ENCODE assay signal across 25 cellular contexts in genomic region chr15:42640103-42640502, GRCh38.
"Had no signal": no experiment of that assay in that cellular context is flagged by ENCODE, and none has a peak within 500 bp of the region (broad histone marks: within the 10 kb centered on the region; RNA-seq: fewer than 3 reads in every experiment).

No MANE protein-coding gene starts in this region.

- H3K4me3 ChIP-seq: adrenal gland, SJCRH30, SK-N-MC had no signal

- DNase-seq: activated CD4-positive, alpha-beta T cell treated with anti-CD3 and anti-CD28 coated beads, Interleukin-2, amount 10 ng/mL, durations not matched to agents 24 days and 14 days; activated CD4-positive, alpha-beta T cell treated with anti-CD3 and anti-CD28 coated beads, Interleukin-2, amount 50 U/mL, for 4 hours; activated CD8-positive, alpha-beta T cell treated with anti-CD3 and anti-CD28 coated beads for 36 hours; activated gamma-delta T cell; activated naive CD4-positive, alpha-beta T cell treated with Interleukin-2 at 50 U/mL for 16 hours; activated T-cell treated with anti-CD3 and anti-CD28 coated beads, Interleukin-2, amount 50 U/mL, for 24 hours; adrenal gland; anterior cingulate cortex; caudate nucleus; KG1; MM.1S; NCI-H1092; NCI-H1436 treated with DMSO at 0.1 percent for 48 hours; NCI-H1694 treated with DMSO at 0.1 percent for 48 hours; NCI-H2029 treated with DMSO at 0.1 percent for 48 hours; NCI-H2171 treated with DMSO at 0.1 percent for 48 hours; NCI-H2227 treated with DMSO at 0.1 percent for 48 hours; NCI-H446; NCI-H510A treated with DMSO at 0.1 percent for 48 hours; SHP77; SJCRH30; T1000 had no signal

- ATAC-seq: activated CD8-positive, alpha-beta T cell treated with anti-CD3 and anti-CD28 coated beads for 36 hours; activated naive CD4-positive, alpha-beta T cell treated with anti-CD3 and anti-CD28 coated beads, Interleukin-2, amount 50 U/mL, for 72 hours; Panc1 had no signal
